In genomic region chr15:86624261-86625036, GRCh38 we compare ENCODE assay signal across 8 cellular contexts.
DNase-seq lines count a peak whose midpoint lies in the region; ATAC-seq and TF ChIP-seq lines count a peak whose summit lies in the region.

No MANE protein-coding gene starts in this region.

- no peaks in the 10 kb centered on the region for H3K27me3 ChIP-seq in SJCRH30
- H3K27me3 ChIP-seq in sigmoid colon: no peaks in the 10 kb centered on the region

- ATAC-seq in HG03460 (IDR thresholded peaks at IDR 0.05; ENCODE audit: unreplicated experiment): peak; percentile 62

- TF ChIP-seq EP300 in sigmoid colon (IDR thresholded peaks at IDR 0.05): no peak

- peak overlapping the region; percentile 17 for H3K4me3 ChIP-seq in SJCRH30
- no peak overlapping the region for H3K4me3 ChIP-seq in sigmoid colon

- intact Hi-C loops in activated naive CD4-positive, alpha-beta T cell treated with anti-CD3 and anti-CD28 coated beads for 36 hours (cut with micrococcal nuclease): loop anchor here (1.0 to 10.0 kb wide), 7 partner anchors 28 to 1620 kb away; no protein-coding TSS in a partner anchor
- intact Hi-C loops in cardiac septum (cut with DNase I) (loop anchor here (10.0 kb wide), 3 partner anchors 290 to 1620 kb away; no protein-coding TSS in a partner anchor), sigmoid colon (cut with DNase I) (no loop called here)

- no peak overlapping the region for H3K27ac Mint-ChIP-seq in activated naive CD4-positive, alpha-beta T cell treated with anti-CD3 and anti-CD28 coated beads for 36 hours

- CTCF ChIA-PET in activated naive CD4-positive, alpha-beta T cell treated with anti-CD3 and anti-CD28 coated beads for 36 hours (lab: Charles Lee): interaction anchor here (0.5 to 4.1 kb wide), 7 partner anchors 8 to 1827 kb away, joined by 3 to 33 read pairs (median 4); no protein-coding TSS in a partner anchor

- no peak for TF ChIP-seq POLR2A in sigmoid colon (IDR thresholded peaks at IDR 0.05)

- H3K27ac ChIP-seq in C4-2B (no peak overlapping the region), SJCRH30 (peak overlapping the region; percentile 69), sigmoid colon (no peak overlapping the region)

- H3K9me3 Mint-ChIP-seq in activated naive CD4-positive, alpha-beta T cell treated with anti-CD3 and anti-CD28 coated beads for 36 hours: no peaks in the 10 kb centered on the region

- H3K27me3 Mint-ChIP-seq in activated naive CD4-positive, alpha-beta T cell treated with anti-CD3 and anti-CD28 coated beads for 36 hours (ENCODE audit: low read depth): no peaks in the 10 kb centered on the region

- DNase-seq in SJCRH30: peak; percentile 92 to 94
- peak; percentile 88 for DNase-seq in activated naive CD4-positive, alpha-beta T cell treated with anti-CD3 and anti-CD28 coated beads for 36 hours
- peak; percentile 85 for DNase-seq in cardiac septum (ENCODE audit: low spot score)
- peak; percentile 64 for DNase-seq in sigmoid colon
- no peak for DNase-seq in NCI-H187 (lab: John Stamatoyannopoulos, UW)
- no peak for DNase-seq in DMS114 treated with DMSO at 0.1 percent for 48 hours (lab: John Stamatoyannopoulos, UW; ENCODE audit: unreplicated experiment)

- 18 to 49% methylated on average over 6 of the region's 6 CpGs for WGBS in sigmoid colon, 2 donors

- no peak overlapping the region for H3K4me3 Mint-ChIP-seq in activated naive CD4-positive, alpha-beta T cell treated with anti-CD3 and anti-CD28 coated beads for 36 hours

- peaks cover 19% of the 10 kb centered on the region for H3K4me1 Mint-ChIP-seq in activated naive CD4-positive, alpha-beta T cell treated with anti-CD3 and anti-CD28 coated beads for 36 hours (ENCODE audit: low read depth)

- H3K36me3 ChIP-seq in SJCRH30: no peaks in the 10 kb centered on the region
- no peaks in the 10 kb centered on the region for H3K36me3 ChIP-seq in sigmoid colon

- peaks cover 4% of the 10 kb centered on the region; the same call in 1 of the 2 replicates for H3K4me1 ChIP-seq in SJCRH30
- peaks cover 0 to 8% (median 0%) of the 10 kb centered on the region in 4 donors for H3K4me1 ChIP-seq in sigmoid colon

- TF ChIP-seq CTCF in C4-2B (conservative IDR thresholded peaks at IDR 0.05): peak; percentile 80
- TF ChIP-seq CTCF in sigmoid colon (IDR thresholded peaks at IDR 0.05): no peak

- H3K9me3 ChIP-seq in SJCRH30 (replicated peaks) (no peaks in the 10 kb centered on the region), sigmoid colon (no peaks in the 10 kb centered on the region)

- H3K36me3 Mint-ChIP-seq in activated naive CD4-positive, alpha-beta T cell treated with anti-CD3 and anti-CD28 coated beads for 36 hours (ENCODE audit: low read depth): no peaks in the 10 kb centered on the region

Comparison
In these comparisons a context has a peak if more than half of its experiments do, and no peak if none do; other contexts are left out.
1. DNase-seq: peak in SJCRH30 (2 of 2), activated naive CD4-positive, alpha-beta T cell treated with anti-CD3 and anti-CD28 coated beads for 36 hours (single experiment), cardiac septum (single experiment) and sigmoid colon (single experiment); none in NCI-H187 (0 of 2) and DMS114 treated with DMSO at 0.1 percent for 48 hours (single experiment).